ENCODE assay signal across 20 cellular contexts in genomic region chr2:239806276-239806675, GRCh38.
"Had no signal": no experiment of that assay in that cellular context is flagged by ENCODE, and none has a peak within 500 bp of the region (broad histone marks: within the 10 kb centered on the region; RNA-seq: fewer than 3 reads in every experiment).

No MANE protein-coding gene starts in this region.

- H3K9me3 ChIP-seq: body of pancreas, left lung, tibial artery had no signal

- H3K79me2 ChIP-seq: hepatocyte had no signal

- H3K4me1 ChIP-seq: body of pancreas, left lung had no signal

- H3K4me2 ChIP-seq: hepatocyte, neural progenitor cell had no signal

- H3K27ac ChIP-seq: body of pancreas, cardiac muscle cell, hepatocyte, left lung, neural progenitor cell, tibial artery, VCaP had no signal

- H3K27me3 ChIP-seq: body of pancreas, cardiac muscle cell, hepatocyte, left lung, neural progenitor cell, tibial artery had no signal

- DNase-seq: activated CD4-positive, alpha-beta T cell treated with anti-CD3 and anti-CD28 coated beads for 1 hour; activated CD4-positive, alpha-beta T cell treated with anti-CD3 and anti-CD28 coated beads, Interleukin-2, amount 50 U/mL, for 1 hour; activated gamma-delta T cell treated with Interleukin-2 at 50 U/mL for 16 hours; activated T-cell treated with anti-CD3 and anti-CD28 coated beads for 4 hours; effector CD8-positive, alpha-beta T cell; glutamatergic neuron; immature natural killer cell; left lung; mammary epithelial cell; naive thymus-derived CD8-positive, alpha-beta T cell; retina; stimulated activated CD4-positive, alpha-beta T cell treated with anti-CD3 and anti-CD28 coated beads, Interleukin-12 subunit alpha, Interleukin-12 subunit beta, amount 100 ng/mL, for 4 hours; stimulated activated CD4-positive, alpha-beta T cell treated with anti-CD3 and anti-CD28 coated beads, Interleukin-4, amount 100 ng/mL, for 4 hours; stimulated activated naive CD8-positive, alpha-beta T cell treated with anti-CD3 and anti-CD28 coated beads, Interleukin-15, Interleukin-2, amounts not matched to agents 100 U/mL and 50 U/mL, for 24 hours had no signal

- H3K36me3 ChIP-seq: cardiac muscle cell, left lung, neural progenitor cell, tibial artery had no signal

- H3K4me3 ChIP-seq: body of pancreas, cardiac muscle cell, hepatocyte, left lung, neural progenitor cell, tibial artery had no signal

- H2AFZ ChIP-seq: hepatocyte, neural progenitor cell had no signal

- ATAC-seq: body of pancreas; left lung; naive thymus-derived CD8-positive, alpha-beta T cell; stimulated activated naive CD8-positive, alpha-beta T cell treated with anti-CD3 and anti-CD28 coated beads, Interleukin-15, Interleukin-2, amounts not matched to agents 100 U/mL and 50 U/mL, for 24 hours had no signal
